ENCODE assay signal across 18 cellular contexts in the genomic region with DNA sequence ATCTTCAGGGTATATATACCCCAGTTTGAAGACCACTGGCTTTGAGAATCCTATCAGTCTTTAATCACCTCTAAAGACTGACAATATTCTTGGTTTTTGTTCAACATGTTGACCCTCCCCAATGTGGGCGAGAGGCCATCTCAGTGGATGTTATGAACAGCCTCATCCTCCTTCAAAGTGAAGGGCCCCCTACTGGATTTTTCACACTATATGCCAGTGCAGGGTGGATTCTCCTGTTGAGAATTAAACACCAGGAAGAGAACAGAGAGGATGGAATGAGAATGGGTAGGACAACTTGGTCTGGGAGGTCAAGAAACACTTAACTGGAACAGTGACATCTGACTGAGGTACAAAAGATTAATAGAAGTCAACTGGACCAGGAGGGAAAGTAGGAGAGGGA.
"Had no signal": no experiment of that assay in that cellular context is flagged by ENCODE, and none has a peak within 500 bp of the region (broad histone marks: within the 10 kb centered on the region; RNA-seq: fewer than 3 reads in every experiment).

No MANE protein-coding gene starts in this region.

- H3K27me3 ChIP-seq: colonic mucosa, gastrocnemius medialis, stomach had no signal

- H3K36me3 Mint-ChIP-seq: naive thymus-derived CD4-positive, alpha-beta T cell had no signal

- H3K27ac Mint-ChIP-seq: naive thymus-derived CD4-positive, alpha-beta T cell had no signal

- H3K36me3 ChIP-seq: colonic mucosa, gastrocnemius medialis, heart right ventricle, neutrophil, sigmoid colon, stomach had no signal

- DNase-seq: colonic mucosa; effector CD4-positive, alpha-beta T cell; gastrocnemius medialis; heart right ventricle; hypothalamus; islet precursor cell; mammary epithelial cell; naive thymus-derived CD4-positive, alpha-beta T cell; posterior cingulate gyrus; sigmoid colon; stimulated activated CD4-positive, alpha-beta T cell treated with anti-CD3 and anti-CD28 coated beads, Interleukin-2, amount 100 ng/mL, for 24 hours; stimulated activated CD4-positive, alpha-beta T cell treated with anti-CD3 and anti-CD28 coated beads, Interleukin-4, amount 100 ng/mL, for 4 hours; stimulated activated naive CD4-positive, alpha-beta T cell; stomach; trophoblast cell had no signal

- H3K4me1 ChIP-seq: colonic mucosa, gastrocnemius medialis, sigmoid colon, stomach had no signal

- H3K4me3 Mint-ChIP-seq: naive thymus-derived CD4-positive, alpha-beta T cell had no signal

- H3K27ac ChIP-seq: colonic mucosa, gastrocnemius medialis, heart right ventricle, neutrophil, sigmoid colon, skin epidermis, stomach had no signal

- ATAC-seq: gastrocnemius medialis; heart right ventricle; left lobe of liver; naive thymus-derived CD4-positive, alpha-beta T cell had no signal

- H3K9me3 ChIP-seq: colonic mucosa, gastrocnemius medialis, heart right ventricle, neutrophil, sigmoid colon, stomach had no signal

- H3K4me3 ChIP-seq: colonic mucosa, gastrocnemius medialis, heart right ventricle, sigmoid colon, skin epidermis, stomach had no signal
